Comparison of ENCODE assay signal across 19 cellular contexts in the genomic region with DNA sequence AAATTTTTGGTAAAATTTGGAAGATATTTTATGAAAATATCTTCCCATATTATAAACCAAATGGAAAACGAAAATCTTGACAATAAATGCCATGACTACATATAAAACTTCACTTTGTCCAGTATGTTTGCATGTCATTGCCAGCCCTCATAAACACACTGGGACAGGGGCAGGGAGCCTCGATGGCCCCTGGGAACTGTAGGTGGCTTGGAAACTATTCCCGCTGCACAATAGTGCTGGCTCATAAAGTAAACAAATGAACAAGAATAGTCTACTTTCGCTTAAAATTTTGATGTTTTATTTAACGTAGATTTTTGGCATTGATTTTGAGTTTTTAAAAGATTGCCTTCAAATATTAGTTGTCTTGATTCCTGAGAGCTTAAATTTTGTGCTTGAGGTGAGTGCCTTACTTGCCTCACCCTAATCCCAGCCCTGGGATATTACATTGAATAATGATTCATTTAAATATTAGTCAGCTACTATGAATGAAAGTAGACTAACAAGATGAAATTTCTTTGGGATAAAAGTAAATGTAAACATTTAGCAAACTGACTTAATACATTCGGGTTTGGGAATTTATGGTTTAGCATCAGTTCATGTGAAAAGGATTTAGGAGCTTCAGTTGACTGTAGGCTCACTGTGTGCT.
DNase-seq lines count a peak whose midpoint lies in the region; ATAC-seq, FAIRE-seq and TF ChIP-seq lines count a peak whose summit lies in the region.
"Had no signal": no experiment of that assay in that cellular context is flagged by ENCODE, and none has a peak within 500 bp of the region (broad histone marks: within the 10 kb centered on the region; RNA-seq: fewer than 3 reads in every experiment).

No MANE protein-coding gene starts in this region.

- POLR2A ChIA-PET in RWPE1 (lab: Yijun Ruan, JAX; ENCODE audit: low non-redundant PET) (no interaction called here), HepG2 (lab: Yijun Ruan, JAX) (no interaction called here)

- H3K36me3 ChIP-seq in osteoblast (ENCODE audit: insufficient read depth, low read length) (no peaks in the 10 kb centered on the region), HepG2 (replicated peaks in 1 of 2; ENCODE audit: control insufficient read depth in 1 of 2, insufficient read depth in 2 of 2, low read length in 2 of 2) (no peaks in the 10 kb centered on the region)

- no peaks in the 10 kb centered on the region for H3K4me1 ChIP-seq in osteoblast (ENCODE audit: insufficient read depth, low read length)
- no peaks in the 10 kb centered on the region for H3K4me1 ChIP-seq in HepG2 (ENCODE audit: insufficient read depth, low read length)

- CTCF ChIA-PET in RWPE1 (lab: Yijun Ruan, JAX) (no interaction called here), HepG2 (lab: Yijun Ruan, JAX; ENCODE audit: low intra/inter-chr PET ratio, low total read pairs) (no interaction called here)

- H2AFZ ChIP-seq in osteoblast (ENCODE audit: low read length) (no peak overlapping the region), HepG2 (ENCODE audit: low read length) (no peak overlapping the region)
- H2AFZ ChIP-seq: GM23248 had no signal

- FAIRE-seq in HepG2 (lab: Jason Lieb, UNC), result no peak
- FAIRE-seq: GM12891, GM18507, H1 had no signal

- no TSS peak for BruUV-seq in HepG2 (replicated peaks; lab: Mats Ljungman, UMichigan)

- TF ChIP-seq POLR2A in HepG2 (IDR thresholded peaks at IDR 0.05; ENCODE audit: insufficient read depth in 1 of 2, low read depth in 2 of 2, low read length in 2 of 2), result no peak

- H3K4me2 ChIP-seq in osteoblast (ENCODE audit: insufficient read depth, low read length) (no peak overlapping the region), HepG2 (ENCODE audit: low read depth, low read length) (no peak overlapping the region)

- H4K20me1 ChIP-seq in osteoblast (ENCODE audit: insufficient read depth, low read length) (no peaks in the 10 kb centered on the region), HepG2 (ENCODE audit: insufficient read depth, low read length) (no peaks in the 10 kb centered on the region)

- TF ChIP-seq EP300 in HepG2 (IDR thresholded peaks at IDR 0.05; ENCODE audit: low read depth in 2 of 2, low read length in 2 of 2) (no peak), HepG2 (CRISPR knock-in tag; IDR thresholded peaks at IDR 0.05; ENCODE audit: borderline replicate concordance) (no peak)

- ATAC-seq in GM19324 (IDR thresholded peaks at IDR 0.05; ENCODE audit: low FRiP score, unreplicated experiment), result no peak
- no peak for ATAC-seq in HepG2

- H3K27ac ChIP-seq in RWPE1 (no peak overlapping the region), osteoblast (ENCODE audit: low read depth, low read length) (no peak overlapping the region), HepG2 (ENCODE audit: extremely low read length, insufficient read depth, low read length) (no peak overlapping the region)
- H3K27ac ChIP-seq: GM23248 had no signal

- DNase-seq in RWPE1 (ENCODE audit: low spot score) (peak; percentile 13), epithelial cell of esophagus (ENCODE audit: low read depth) (peak; percentile 72), osteoblast (ENCODE audit: insufficient read length, low spot score, missing footprints) (peak; percentile 13), NCI-H187 (lab: John Stamatoyannopoulos, UW) (no peak), HepG2 (ENCODE audit: low spot score) (no peak)
- DNase-seq: C1 segment of cervical spinal cord; Calu3; CD4-positive, alpha-beta memory T cell; COR-L47; DMS53; DMS79 treated with DMSO at 0.1 percent for 48 hours; GF-D8; GM23248; H7; HCEC 1CT had no signal

- no peak overlapping the region for H3K4me3 ChIP-seq in epithelial cell of esophagus (ENCODE audit: low read length)
- no peak overlapping the region for H3K4me3 ChIP-seq in osteoblast (ENCODE audit: insufficient read depth, low read length)
- no peak overlapping the region for H3K4me3 ChIP-seq in HepG2 (replicated peaks in 1 of 3; ENCODE audit: insufficient read depth in 1 of 3, low read depth in 2 of 3, low read length in 3 of 3)
- H3K4me3 ChIP-seq: GM23248 had no signal

- H3K79me2 ChIP-seq in osteoblast (ENCODE audit: insufficient read depth, low read length), result no peaks in the 10 kb centered on the region
- H3K79me2 ChIP-seq in HepG2 (ENCODE audit: insufficient read depth, low read length), result no peaks in the 10 kb centered on the region

- H3K9ac ChIP-seq in HepG2 (ENCODE audit: insufficient read depth, low read depth, low read length), result no peak overlapping the region
- H3K9ac ChIP-seq: GM23248 had no signal

- H3K27me3 ChIP-seq in osteoblast (ENCODE audit: insufficient read depth, low read length) (no peaks in the 10 kb centered on the region), HepG2 (ENCODE audit: control insufficient read depth in 1 of 2, insufficient read depth in 2 of 2, low read length in 2 of 2) (no peaks in the 10 kb centered on the region)

- in situ Hi-C loops in HepG2 (cut with HindIII; ENCODE audit: extremely low pct_ligation_motif_present, low pct_unique_long_range_greater_than_20kb), result no loop called here

- TF ChIP-seq RAD21 in HepG2 (CRISPR knock-in tag; IDR thresholded peaks at IDR 0.05), result no peak

- TF ChIP-seq CTCF in RWPE1 (conservative IDR thresholded peaks at IDR 0.05; ENCODE audit: low read depth) (no peak), epithelial cell of esophagus (IDR thresholded peaks at IDR 0.05; ENCODE audit: insufficient read depth, low read depth, low read length, missing control alignments) (no peak), osteoblast (IDR thresholded peaks at IDR 0.05; ENCODE audit: extremely low read depth, low read depth, low read length) (no peak), HepG2 (CRISPR knock-in tag; IDR thresholded peaks at IDR 0.05) (no peak)

- WGBS in HepG2 (ENCODE audit: low lambda C conversion rate), result 3% methylated on average over 6 of the region's 6 CpGs

- H3K9me3 ChIP-seq in osteoblast (ENCODE audit: low read depth, low read length) (no peaks in the 10 kb centered on the region), HepG2 (ENCODE audit: low read length) (no peaks in the 10 kb centered on the region)

- intact Hi-C loops in HepG2 (cut with micrococcal nuclease; ENCODE audit: unreplicated experiment), result no loop called here

TF ChIP-seq in HepG2, 621 proteins besides CTCF, POLR2A, EP300 and RAD21:
- TF ChIP-seq SCMH1 (CRISPR knock-in tag; IDR thresholded peaks at IDR 0.05; ENCODE audit: borderline replicate concordance), result no peak

Comparison
In these comparisons a context has a peak if more than half of its experiments do, and no peak if none do; other contexts are left out.
1. DNase-seq: peak in RWPE1 (single experiment), epithelial cell of esophagus (single experiment) and osteoblast (single experiment); none in NCI-H187 (0 of 2) and HepG2 (single experiment).